In the genomic region with DNA sequence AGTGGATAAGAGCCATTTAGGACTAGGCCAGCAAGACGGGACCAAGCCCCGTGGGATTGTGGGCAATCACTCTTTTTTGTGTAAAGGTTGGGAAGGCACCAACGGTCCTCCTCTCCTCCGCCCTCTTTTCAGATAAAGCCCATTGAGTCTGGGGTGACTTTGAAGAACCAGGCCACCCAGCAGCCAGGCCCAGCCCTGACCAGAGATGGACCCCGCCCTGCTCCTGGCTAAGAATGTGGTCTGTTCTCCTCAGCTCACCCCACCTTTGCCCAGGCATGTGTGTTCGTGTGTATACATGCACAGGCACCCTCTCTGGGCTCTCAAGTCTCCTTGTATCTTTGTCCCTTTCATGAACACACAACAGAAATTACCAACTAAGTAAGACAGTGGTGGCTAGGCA, we compare ENCODE assay signal across 8 cellular contexts. TPM values are rescaled to one million over a fixed set of nuclear protein-coding genes. Genes with fewer than 3 reads are reported as not detected.
DNase-seq lines count a peak whose midpoint lies in the region; FAIRE-seq and TF ChIP-seq lines count a peak whose summit lies in the region.
"Had no signal": no experiment of that assay in that cellular context is flagged by ENCODE, and none has a peak within 500 bp of the region (broad histone marks: within the 10 kb centered on the region; RNA-seq: fewer than 3 reads in every experiment).

No MANE protein-coding gene starts in this region.

- H3K9me1 ChIP-seq in keratinocyte (ENCODE audit: control insufficient read depth, extremely low read depth, insufficient read depth, low read length) = peaks cover 4% of the 10 kb centered on the region

- DNase-seq in SJSA1 (ENCODE audit: low read depth in 1 of 2, low spot score in 2 of 2) = no peak
- DNase-seq in keratinocyte (ENCODE audit: low read depth, low spot score) = no peak
- no peak for DNase-seq in NCI-H1048 (lab: John Stamatoyannopoulos, UW)
- no peak for DNase-seq in AG08396 (ENCODE audit: low spot score)
- no peak for DNase-seq in NCI-H2081 (lab: John Stamatoyannopoulos, UW)
- DNase-seq: NK-92 treated with Interleukin-12 subunit alpha and Interleukin-12 subunit beta, amount 100 ng/mL, for 24 hours had no signal

- no peak overlapping the region for H2AFZ ChIP-seq in keratinocyte (ENCODE audit: control insufficient read depth, low read length)

- no peaks in the 10 kb centered on the region for H4K20me1 ChIP-seq in keratinocyte (ENCODE audit: control insufficient read depth, extremely low read depth, insufficient read depth, low read length)

- H3K79me2 ChIP-seq in keratinocyte (ENCODE audit: control insufficient read depth, insufficient read depth, low read length) = peaks cover 80% of the 10 kb centered on the region

- H3K27me3 ChIP-seq in SJSA1 (replicated peaks) (no peaks in the 10 kb centered on the region), keratinocyte (ENCODE audit: control insufficient read depth, extremely low read depth, insufficient read depth, low read length) (no peaks in the 10 kb centered on the region), stomach smooth muscle (ENCODE audit: control insufficient read depth in 1 of 2, insufficient read depth in 2 of 2, low read length in 2 of 2) (no peaks in the 10 kb centered on the region)

- no peak overlapping the region for H3K4me3 ChIP-seq in SJSA1
- H3K4me3 ChIP-seq in keratinocyte (ENCODE audit: control insufficient read depth in 2 of 3, extremely low read depth in 1 of 3, insufficient read depth in 2 of 3, low read depth in 1 of 3, low read length in 3 of 3) = peak overlapping the region in 1 of 3 experiments; percentile 1
- peak overlapping the region in 1 of 2 donors; percentile 35 for H3K4me3 ChIP-seq in stomach smooth muscle (ENCODE audit: low read length in 2 of 2)

- TF ChIP-seq CTCF in keratinocyte (optimal IDR thresholded peaks at IDR 0.05 in 1 of 3, IDR thresholded peaks at IDR 0.05 in 1 of 3, conservative IDR thresholded peaks at IDR 0.05 in 1 of 3; ENCODE audit: extremely low read depth in 1 of 3, insufficient read depth in 2 of 3, low read length in 3 of 3) = no peak

- dilution Hi-C loops in keratinocyte (cut with MboI; ENCODE audit: extremely low pct_ligation_motif_present, low sequenced_read_pairs) = no loop called here

- H3K27ac ChIP-seq in SJSA1 (peak overlapping the region; percentile 79; the same call in 1 of the 2 replicates), keratinocyte (ENCODE audit: control insufficient read depth, insufficient read depth, low read length) (peak overlapping the region; percentile 98), stomach smooth muscle (ENCODE audit: low read length) (peak overlapping the region; percentile 85)

- H3K9ac ChIP-seq in keratinocyte (ENCODE audit: control insufficient read depth, extremely low read depth, insufficient read depth, low read length) (peak overlapping the region; percentile 79), stomach smooth muscle (ENCODE audit: low read length in 2 of 2) (peak overlapping the region in 1 of 2 donors; percentile 66)

- H3K36me3 ChIP-seq in SJSA1 (peaks cover 90% of the 10 kb centered on the region), keratinocyte (ENCODE audit: control insufficient read depth in 2 of 2, extremely low read depth in 1 of 2, insufficient read depth in 2 of 2, low read length in 2 of 2) (peaks cover 23 to 52% of the 10 kb centered on the region in 2 experiments), stomach smooth muscle (ENCODE audit: control insufficient read depth in 2 of 2, insufficient read depth in 2 of 2, low read length in 2 of 2) (peaks cover 11 to 20% of the 10 kb centered on the region in 2 donors)

- peaks cover 72% of the 10 kb centered on the region for H3K4me1 ChIP-seq in SJSA1 (replicated peaks)
- H3K4me1 ChIP-seq in keratinocyte (ENCODE audit: control insufficient read depth, extremely low read depth, insufficient read depth, low read length) = peaks cover 84% of the 10 kb centered on the region
- peaks cover 75% of the 10 kb centered on the region for H3K4me1 ChIP-seq in stomach smooth muscle (ENCODE audit: control insufficient read depth, insufficient read depth, low read length)

- no peaks in the 10 kb centered on the region for H3K9me3 ChIP-seq in SJSA1 (replicated peaks)
- no peaks in the 10 kb centered on the region for H3K9me3 ChIP-seq in keratinocyte (ENCODE audit: control insufficient read depth, low read depth, low read length)
- H3K9me3 ChIP-seq in stomach smooth muscle (ENCODE audit: control insufficient read depth in 2 of 2, low read length in 2 of 2) = no peaks in the 10 kb centered on the region

- FAIRE-seq in keratinocyte (lab: Jason Lieb, UNC) = peak; percentile 44

- H3K4me2 ChIP-seq in keratinocyte (ENCODE audit: control insufficient read depth, extremely low read depth, insufficient read depth, low read depth, low read length) = peak overlapping the region; percentile 55

RNA-seq across cellular contexts. Expression of gene SDC4, which starts 9.1 kb away (rescaled TPM):
- total RNA-seq in SJSA1 (2014; rRNA removed; shearing (Covaris generic)) = 105 and 107 TPM in 2 replicates
- 114 to 206 TPM (median 140 TPM) in 3 replicates for polyA plus RNA-seq in keratinocyte
- polyA plus RNA-seq in keratinocyte (2011; ENCODE audit: low read depth) = 28.2 TPM
- polyA plus RNA-seq in keratinocyte (2011; cell fraction: cytosol; rRNA removed) = 68.5 and 78.5 TPM in 2 replicates
- 189 and 212 TPM in 2 replicates for polyA plus RNA-seq in keratinocyte (2011; cell fraction: nucleus; rRNA removed)
- 187 and 229 TPM in 2 replicates for polyA plus RNA-seq in keratinocyte (2012; ENCODE audit: low replicate concordance)
- polyA minus RNA-seq in keratinocyte = 183 to 252 TPM (median 197 TPM) in 3 replicates
- polyA minus RNA-seq in keratinocyte (2011; cell fraction: cytosol; rRNA and poly(A)+ RNA removed) = 145 TPM
- 171 and 233 TPM in 2 replicates for polyA minus RNA-seq in keratinocyte (2011; cell fraction: nucleus; rRNA and poly(A)+ RNA removed)

RNA-seq across cellular contexts. Expression of gene SYS1, which starts 23.9 kb away (rescaled TPM):
- 7.3 and 18.4 TPM in 2 replicates for total RNA-seq in SJSA1 (2014; rRNA removed; shearing (Covaris generic))
- polyA plus RNA-seq in keratinocyte = 16.8 to 29.8 TPM (median 22.0 TPM) in 3 replicates
- polyA plus RNA-seq in keratinocyte (2011; ENCODE audit: low read depth) = 2.4 TPM
- 18.0 and 21.4 TPM in 2 replicates for polyA plus RNA-seq in keratinocyte (2011; cell fraction: cytosol; rRNA removed)
- polyA plus RNA-seq in keratinocyte (2011; cell fraction: nucleus; rRNA removed) = 17.8 and 20.3 TPM in 2 replicates
- polyA plus RNA-seq in keratinocyte (2012; ENCODE audit: low replicate concordance) = 13.0 and 16.6 TPM in 2 replicates
- polyA minus RNA-seq in keratinocyte = 41.4 to 75.8 TPM (median 52.7 TPM) in 3 replicates
- 55.8 TPM for polyA minus RNA-seq in keratinocyte (2011; cell fraction: cytosol; rRNA and poly(A)+ RNA removed)
- polyA minus RNA-seq in keratinocyte (2011; cell fraction: nucleus; rRNA and poly(A)+ RNA removed) = 14.1 and 18.9 TPM in 2 replicates

RNA-seq across cellular contexts. Expression of gene MATN4, which starts 31.0 kb away (rescaled TPM):
- 0.50 TPM in 1 of 2 replicates, not detected in the other for total RNA-seq in SJSA1 (2014; rRNA removed; shearing (Covaris generic))
- polyA plus RNA-seq in keratinocyte = 0.08 TPM in 1 of 3 replicates, not detected in the others
- polyA plus RNA-seq in keratinocyte (2011; ENCODE audit: low read depth) = 0.12 TPM
- not detected in 2 replicates for polyA plus RNA-seq in keratinocyte (2011; cell fraction: cytosol; rRNA removed)
- polyA plus RNA-seq in keratinocyte (2011; cell fraction: nucleus; rRNA removed) = 0.05 and 0.16 TPM in 2 replicates
- polyA plus RNA-seq in keratinocyte (2012; ENCODE audit: low replicate concordance) = 0.17 TPM in 1 of 2 replicates, not detected in the other
- polyA minus RNA-seq in keratinocyte = not detected in 3 replicates
- polyA minus RNA-seq in keratinocyte (2011; cell fraction: cytosol; rRNA and poly(A)+ RNA removed) = not detected
- polyA minus RNA-seq in keratinocyte (2011; cell fraction: nucleus; rRNA and poly(A)+ RNA removed) = not detected in 2 replicates

RNA-seq across cellular contexts. Expression of gene RBPJL, which starts 32.4 kb away (rescaled TPM):
- not detected in 2 replicates for total RNA-seq in SJSA1 (2014; rRNA removed; shearing (Covaris generic))
- not detected in 3 replicates for polyA plus RNA-seq in keratinocyte
- not detected for polyA plus RNA-seq in keratinocyte (2011; ENCODE audit: low read depth)
- polyA plus RNA-seq in keratinocyte (2011; cell fraction: cytosol; rRNA removed) = not detected in 2 replicates
- not detected in 2 replicates for polyA plus RNA-seq in keratinocyte (2011; cell fraction: nucleus; rRNA removed)
- polyA plus RNA-seq in keratinocyte (2012; ENCODE audit: low replicate concordance) = not detected in 2 replicates
- polyA minus RNA-seq in keratinocyte = not detected in 3 replicates
- polyA minus RNA-seq in keratinocyte (2011; cell fraction: cytosol; rRNA and poly(A)+ RNA removed) = not detected
- polyA minus RNA-seq in keratinocyte (2011; cell fraction: nucleus; rRNA and poly(A)+ RNA removed) = not detected in 2 replicates

RNA-seq across cellular contexts. Expression of gene TP53TG5, which starts 39.0 kb away (rescaled TPM):
- total RNA-seq in SJSA1 (2014; rRNA removed; shearing (Covaris generic)) = not detected in 2 replicates
- not detected in 3 replicates for polyA plus RNA-seq in keratinocyte
- not detected for polyA plus RNA-seq in keratinocyte (2011; ENCODE audit: low read depth)
- not detected in 2 replicates for polyA plus RNA-seq in keratinocyte (2011; cell fraction: cytosol; rRNA removed)
- 0.22 TPM in 1 of 2 replicates, not detected in the other for polyA plus RNA-seq in keratinocyte (2011; cell fraction: nucleus; rRNA removed)
- polyA plus RNA-seq in keratinocyte (2012; ENCODE audit: low replicate concordance) = 0.34 and 0.44 TPM in 2 replicates
- polyA minus RNA-seq in keratinocyte = not detected in 3 replicates
- not detected for polyA minus RNA-seq in keratinocyte (2011; cell fraction: cytosol; rRNA and poly(A)+ RNA removed)
- polyA minus RNA-seq in keratinocyte (2011; cell fraction: nucleus; rRNA and poly(A)+ RNA removed) = not detected in 2 replicates
- total RNA-seq: mucosa of gallbladder had no signal
